In genomic region chr6:28941681-28942448, GRCh38 we compare ENCODE assay signal across 8 cellular contexts. TPM values are rescaled to one million over a fixed set of nuclear protein-coding genes. Genes with fewer than 3 reads are reported as not detected.
DNase-seq lines count a peak whose midpoint lies in the region; ATAC-seq and TF ChIP-seq lines count a peak whose summit lies in the region.

No MANE protein-coding gene starts in this region.

- CTCF ChIA-PET in PC-3 (lab: Charles Lee) = no interaction called here

- DNase-seq in GM03348 (ENCODE audit: low spot score) = peak; percentile 40
- DNase-seq in PC-3 = peak; percentile 92
- DNase-seq in epithelial cell of proximal tubule (ENCODE audit: low read depth) = no peak
- DNase-seq in NCI-H774 (lab: John Stamatoyannopoulos, UW) = no peak

- H3K27ac ChIP-seq in PC-3 (ENCODE audit: low read length) (no peak overlapping the region), rectal smooth muscle tissue (ENCODE audit: low read depth, low read length) (no peak overlapping the region)

- H3F3A ChIP-seq in PC-3 (ENCODE audit: low read length, unreplicated experiment) = no peaks in the 10 kb centered on the region

- peak overlapping the region; percentile 60 for H2AFZ ChIP-seq in PC-3 (ENCODE audit: low read length)

- TF ChIP-seq CTCF in PC-3 (conservative IDR thresholded peaks at IDR 0.05; ENCODE audit: low read depth, low read length) (no peak), epithelial cell of proximal tubule (conservative IDR thresholded peaks at IDR 0.05; ENCODE audit: low read depth, low read length) (no peak)

- no TSS peak for BruUV-seq in PC-3 (replicated peaks; lab: Mats Ljungman, UMichigan)

- H3K36me3 ChIP-seq in PC-3 (ENCODE audit: low read depth, low read length) = no peaks in the 10 kb centered on the region
- no peaks in the 10 kb centered on the region for H3K36me3 ChIP-seq in rectal smooth muscle tissue (ENCODE audit: control insufficient read depth, insufficient read depth, low read length)

- H3K4me2 ChIP-seq in PC-3 (ENCODE audit: low read length) = peak overlapping the region; percentile 89

- no peaks in the 10 kb centered on the region for H3K9me3 ChIP-seq in PC-3 (ENCODE audit: low read length)

- peaks cover 7% of the 10 kb centered on the region for H3K4me1 ChIP-seq in PC-3 (ENCODE audit: insufficient read depth, low read length)
- H3K4me1 ChIP-seq in rectal smooth muscle tissue (ENCODE audit: control insufficient read depth, insufficient read depth, low read length) = no peaks in the 10 kb centered on the region

- H4K20me1 ChIP-seq in PC-3 (ENCODE audit: low read length) = no peaks in the 10 kb centered on the region

- no peaks in the 10 kb centered on the region for H3K9me2 ChIP-seq in PC-3 (replicated peaks; ENCODE audit: low read length)

- POLR2A ChIA-PET in PC-3 (lab: Charles Lee; ENCODE audit: unreplicated experiment) = no interaction called here

- peak overlapping the region; percentile 18; the same call in 1 of the 2 replicates for H3K9ac ChIP-seq in PC-3 (ENCODE audit: low read length)
- no peak overlapping the region for H3K9ac ChIP-seq in rectal smooth muscle tissue (ENCODE audit: low read length)

- no peaks in the 10 kb centered on the region for H3K79me2 ChIP-seq in PC-3 (ENCODE audit: low read length)

- peak; percentile 20; the same call in 1 of the 2 replicates for ATAC-seq in PC-3
- ATAC-seq in esophagus mucosa = no peak
- ATAC-seq in HG02759 (IDR thresholded peaks at IDR 0.05; ENCODE audit: unreplicated experiment) = no peak
- no peak for ATAC-seq in HG03378 (IDR thresholded peaks at IDR 0.05; ENCODE audit: unreplicated experiment)

- H3K4me3 ChIP-seq in PC-3 (ENCODE audit: low read length) = peak overlapping the region; percentile 95
- peak overlapping the region; percentile 67 for H3K4me3 ChIP-seq in epithelial cell of proximal tubule (ENCODE audit: low read depth, low read length)
- H3K4me3 ChIP-seq in rectal smooth muscle tissue (ENCODE audit: low read length) = peak overlapping the region; percentile 34

- intact Hi-C loops in PC-3 (cut with micrococcal nuclease) = loop anchor here (1.0 to 2.0 kb wide), 4 partner anchors 11 to 77 kb away; no protein-coding TSS in a partner anchor

- H3K27me3 ChIP-seq in PC-3 (ENCODE audit: low read length) = no peaks in the 10 kb centered on the region
- H3K27me3 ChIP-seq in rectal smooth muscle tissue (ENCODE audit: control insufficient read depth, insufficient read depth, low read length) = no peaks in the 10 kb centered on the region

RNA-seq across cellular contexts. Expression of gene TRIM27, which starts 18.1 kb away (rescaled TPM):
- total RNA-seq in PC-3 (2014; rRNA removed) (85.8 and 92.5 TPM in 2 replicates), epithelial cell of proximal tubule (76.0 and 80.5 TPM in 2 replicates), esophagus mucosa (22.0 TPM)

Comparison
In these comparisons a context has a peak if more than half of its experiments do, and no peak if none do; other contexts are left out.
1. DNase-seq: peak in GM03348 (single experiment) and PC-3 (single experiment); none in epithelial cell of proximal tubule (single experiment) and NCI-H774 (single experiment).
2. H3K4me3 ChIP-seq: peak in every context shown above with its lines; median percentile 95 in PC-3; 67 in epithelial cell of proximal tubule; 34 in rectal smooth muscle tissue.